15 cellular contexts compared by ENCODE assay signal in genomic region chr4:86670739-86671138, GRCh38.
DNase-seq lines count a peak whose midpoint lies in the region; ATAC-seq and TF ChIP-seq lines count a peak whose summit lies in the region.
"Had no signal": no experiment of that assay in that cellular context is flagged by ENCODE, and none has a peak within 500 bp of the region (broad histone marks: within the 10 kb centered on the region; RNA-seq: fewer than 3 reads in every experiment).

No MANE protein-coding gene starts in this region.

- DNase-seq in activated CD4-positive, alpha-beta memory T cell treated with anti-CD3 and anti-CD28 coated beads for 36 hours = no peak
- no peak for DNase-seq in activated CD4-positive, alpha-beta memory T cell treated with anti-CD3 and anti-CD28 coated beads, Interleukin-2, amount 10 ng/mL, durations not matched to agents 7 days and 5 days
- DNase-seq in RPMI7951 (ENCODE audit: low read depth) (peak; percentile 52), fibroblast of mammary gland (ENCODE audit: low read depth) (peak; percentile 89), stromal cell of bone marrow (ENCODE audit: low read depth) (peak; percentile 55), KBM-7 (no peak), NCI-H69 (lab: John Stamatoyannopoulos, UW) (no peak)
- no peak for DNase-seq in naive thymus-derived CD4-positive, alpha-beta T cell
- DNase-seq: activated naive CD8-positive, alpha-beta T cell treated with anti-CD3 and anti-CD28 coated beads for 36 hours; NCI-H1105; NCI-H510A treated with DMSO at 0.1 percent for 48 hours; Right ventricle myocardium superior; uterus had no signal

- no peaks in the 10 kb centered on the region for H3K4me1 ChIP-seq in naive thymus-derived CD4-positive, alpha-beta T cell (ENCODE audit: control insufficient read depth in 2 of 2, insufficient read depth in 2 of 2, low read length in 2 of 2)
- H3K4me1 ChIP-seq: uterus had no signal

- intact Hi-C loops in activated CD4-positive, alpha-beta memory T cell treated with anti-CD3 and anti-CD28 coated beads for 36 hours (cut with micrococcal nuclease) = no loop called here
- intact Hi-C loops in naive thymus-derived CD4-positive, alpha-beta T cell (cut with micrococcal nuclease) = no loop called here

- CTCF ChIA-PET in activated CD4-positive, alpha-beta memory T cell treated with anti-CD3 and anti-CD28 coated beads for 36 hours (lab: Charles Lee) = no interaction called here
- CTCF ChIA-PET in activated CD4-positive, alpha-beta memory T cell treated with anti-CD3 and anti-CD28 coated beads, Interleukin-2, amount 10 ng/mL, durations not matched to agents 7 days and 5 days (lab: Charles Lee) = no interaction called here
- CTCF ChIA-PET in naive thymus-derived CD4-positive, alpha-beta T cell (lab: Charles Lee) = no interaction called here

- H3K27me3 Mint-ChIP-seq in activated CD4-positive, alpha-beta memory T cell treated with anti-CD3 and anti-CD28 coated beads for 36 hours = no peaks in the 10 kb centered on the region
- no peaks in the 10 kb centered on the region for H3K27me3 Mint-ChIP-seq in activated CD4-positive, alpha-beta memory T cell treated with anti-CD3 and anti-CD28 coated beads, Interleukin-2, amount 10 ng/mL, durations not matched to agents 7 days and 5 days
- peaks cover 0 to 10% (median 5%) of the 10 kb centered on the region in 5 donors for H3K27me3 Mint-ChIP-seq in naive thymus-derived CD4-positive, alpha-beta T cell
- H3K27me3 Mint-ChIP-seq: activated naive CD8-positive, alpha-beta T cell treated with anti-CD3 and anti-CD28 coated beads for 36 hours had no signal

- no peaks in the 10 kb centered on the region for H3K36me3 ChIP-seq in naive thymus-derived CD4-positive, alpha-beta T cell (ENCODE audit: control insufficient read depth in 2 of 3, insufficient read depth in 3 of 3, low read length in 3 of 3)
- H3K36me3 ChIP-seq: uterus had no signal

- in situ Hi-C loops in KBM-7 (cut with MboI; ENCODE audit: low pct_unique_long_range_greater_than_20kb, low sequenced_read_pairs) = no loop called here

- no peak for ATAC-seq in naive thymus-derived CD4-positive, alpha-beta T cell
- ATAC-seq: GM23338 had no signal

- no peak overlapping the region for H3K4me3 ChIP-seq in fibroblast of mammary gland (ENCODE audit: control insufficient read depth, low read depth, low read length)
- no peak overlapping the region for H3K4me3 ChIP-seq in naive thymus-derived CD4-positive, alpha-beta T cell (ENCODE audit: low read length)
- H3K4me3 ChIP-seq: GM23338, lung, uterus had no signal

- H3K9me3 Mint-ChIP-seq in activated CD4-positive, alpha-beta memory T cell treated with anti-CD3 and anti-CD28 coated beads for 36 hours = no peaks in the 10 kb centered on the region
- H3K9me3 Mint-ChIP-seq in activated CD4-positive, alpha-beta memory T cell treated with anti-CD3 and anti-CD28 coated beads, Interleukin-2, amount 10 ng/mL, durations not matched to agents 7 days and 5 days = no peaks in the 10 kb centered on the region
- peaks cover 0 to 5% (median 0%) of the 10 kb centered on the region in 11 donors for H3K9me3 Mint-ChIP-seq in naive thymus-derived CD4-positive, alpha-beta T cell
- H3K9me3 Mint-ChIP-seq: activated naive CD8-positive, alpha-beta T cell treated with anti-CD3 and anti-CD28 coated beads for 36 hours had no signal

- H3K27ac ChIP-seq in naive thymus-derived CD4-positive, alpha-beta T cell (ENCODE audit: low read depth, low read length) = no peak overlapping the region
- H3K27ac ChIP-seq: uterus had no signal

- peaks cover 4% of the 10 kb centered on the region for H3K4me1 Mint-ChIP-seq in activated CD4-positive, alpha-beta memory T cell treated with anti-CD3 and anti-CD28 coated beads for 36 hours (ENCODE audit: low read depth)
- peaks cover 3% of the 10 kb centered on the region for H3K4me1 Mint-ChIP-seq in activated CD4-positive, alpha-beta memory T cell treated with anti-CD3 and anti-CD28 coated beads, Interleukin-2, amount 10 ng/mL, durations not matched to agents 7 days and 5 days
- no peaks in the 10 kb centered on the region for H3K4me1 Mint-ChIP-seq in naive thymus-derived CD4-positive, alpha-beta T cell
- H3K4me1 Mint-ChIP-seq: activated naive CD8-positive, alpha-beta T cell treated with anti-CD3 and anti-CD28 coated beads for 36 hours had no signal

- no peak overlapping the region for H3K4me3 Mint-ChIP-seq in activated CD4-positive, alpha-beta memory T cell treated with anti-CD3 and anti-CD28 coated beads for 36 hours
- H3K4me3 Mint-ChIP-seq in activated CD4-positive, alpha-beta memory T cell treated with anti-CD3 and anti-CD28 coated beads, Interleukin-2, amount 10 ng/mL, durations not matched to agents 7 days and 5 days = no peak overlapping the region
- no peak overlapping the region for H3K4me3 Mint-ChIP-seq in naive thymus-derived CD4-positive, alpha-beta T cell
- H3K4me3 Mint-ChIP-seq: activated naive CD8-positive, alpha-beta T cell treated with anti-CD3 and anti-CD28 coated beads for 36 hours; GM23338 had no signal

- H3K27me3 ChIP-seq in naive thymus-derived CD4-positive, alpha-beta T cell (ENCODE audit: control insufficient read depth in 2 of 2, insufficient read depth in 2 of 2, low read length in 2 of 2) = no peaks in the 10 kb centered on the region
- H3K27me3 ChIP-seq: uterus had no signal

- no peaks in the 10 kb centered on the region for H3K9me3 ChIP-seq in naive thymus-derived CD4-positive, alpha-beta T cell (ENCODE audit: control insufficient read depth in 2 of 3, low read length in 3 of 3)
- H3K9me3 ChIP-seq: uterus had no signal

- H3K27ac Mint-ChIP-seq in activated CD4-positive, alpha-beta memory T cell treated with anti-CD3 and anti-CD28 coated beads for 36 hours = peak overlapping the region; percentile 20
- no peak overlapping the region for H3K27ac Mint-ChIP-seq in activated CD4-positive, alpha-beta memory T cell treated with anti-CD3 and anti-CD28 coated beads, Interleukin-2, amount 10 ng/mL, durations not matched to agents 7 days and 5 days
- no peak overlapping the region for H3K27ac Mint-ChIP-seq in naive thymus-derived CD4-positive, alpha-beta T cell
- H3K27ac Mint-ChIP-seq: activated naive CD8-positive, alpha-beta T cell treated with anti-CD3 and anti-CD28 coated beads for 36 hours; GM23338 had no signal

- no peak for TF ChIP-seq CTCF in fibroblast of mammary gland (conservative IDR thresholded peaks at IDR 0.05; ENCODE audit: control insufficient read depth, insufficient read depth, low read depth, low read length)

- POLR2A ChIA-PET in activated CD4-positive, alpha-beta memory T cell treated with anti-CD3 and anti-CD28 coated beads for 36 hours (lab: Charles Lee) = no interaction called here
- POLR2A ChIA-PET in activated CD4-positive, alpha-beta memory T cell treated with anti-CD3 and anti-CD28 coated beads, Interleukin-2, amount 10 ng/mL, durations not matched to agents 7 days and 5 days (lab: Charles Lee) = no interaction called here
- POLR2A ChIA-PET in naive thymus-derived CD4-positive, alpha-beta T cell (lab: Charles Lee) = no interaction called here

- H3K36me3 Mint-ChIP-seq in activated CD4-positive, alpha-beta memory T cell treated with anti-CD3 and anti-CD28 coated beads for 36 hours = no peaks in the 10 kb centered on the region
- H3K36me3 Mint-ChIP-seq in activated CD4-positive, alpha-beta memory T cell treated with anti-CD3 and anti-CD28 coated beads, Interleukin-2, amount 10 ng/mL, durations not matched to agents 7 days and 5 days (ENCODE audit: low read depth) = no peaks in the 10 kb centered on the region
- H3K36me3 Mint-ChIP-seq in naive thymus-derived CD4-positive, alpha-beta T cell = no peaks in the 10 kb centered on the region
- H3K36me3 Mint-ChIP-seq: activated naive CD8-positive, alpha-beta T cell treated with anti-CD3 and anti-CD28 coated beads for 36 hours had no signal

Comparison
In these comparisons a context has a peak if more than half of its experiments do, and no peak if none do; other contexts are left out.
1. DNase-seq: peak in RPMI7951 (single experiment), fibroblast of mammary gland (single experiment) and stromal cell of bone marrow (single experiment); none in activated CD4-positive, alpha-beta memory T cell treated with anti-CD3 and anti-CD28 coated beads for 36 hours (single experiment), activated CD4-positive, alpha-beta memory T cell treated with anti-CD3 and anti-CD28 coated beads, Interleukin-2, amount 10 ng/mL, durations not matched to agents 7 days and 5 days (single experiment), naive thymus-derived CD4-positive, alpha-beta T cell (0 of 9), KBM-7 (single experiment) and NCI-H69 (single experiment).